8 cellular contexts compared by ENCODE assay signal in genomic region chr22:50508897-50509296, GRCh38. TPM values are rescaled to one million over a fixed set of nuclear protein-coding genes. Genes with fewer than 3 reads are reported as not detected.
DNase-seq lines count a peak whose midpoint lies in the region; ATAC-seq, FAIRE-seq and TF ChIP-seq lines count a peak whose summit lies in the region.

No MANE protein-coding gene starts in this region.

- TF ChIP-seq POLR2A in testis (IDR thresholded peaks at IDR 0.05), result no peak

- no peak for DNase-seq in activated CD4-positive, alpha-beta T cell treated with anti-CD3 and anti-CD28 coated beads, Interleukin-2, amount 10 ng/mL, durations not matched to agents 24 days and 14 days
- no peak for DNase-seq in activated CD4-positive, alpha-beta T cell treated with anti-CD3 and anti-CD28 coated beads, Interleukin-2, amount 50 U/mL, for 4 hours
- no peak for DNase-seq in activated naive CD8-positive, alpha-beta T cell treated with anti-CD3 and anti-CD28 coated beads, Interleukin-2, amount 50 U/mL, for 24 hours
- DNase-seq in kidney, result no peak
- DNase-seq in testis, result no peak
- DNase-seq in left colon, result no peak
- no peak for DNase-seq in DMS79 treated with DMSO at 0.1 percent for 48 hours (lab: John Stamatoyannopoulos, UW)
- DNase-seq in activated CD4-positive, CD25-positive, alpha-beta regulatory T cell (lab: John Stamatoyannopoulos, UW), result no peak

- peaks cover 1% of the 10 kb centered on the region for H3K27me3 Mint-ChIP-seq in activated CD4-positive, alpha-beta T cell treated with anti-CD3 and anti-CD28 coated beads, Interleukin-2, amount 10 ng/mL, durations not matched to agents 24 days and 14 days
- H3K27me3 Mint-ChIP-seq in activated naive CD8-positive, alpha-beta T cell treated with anti-CD3 and anti-CD28 coated beads, Interleukin-2, amount 50 U/mL, for 24 hours, result no peaks in the 10 kb centered on the region

- no peak for ATAC-seq in activated naive CD8-positive, alpha-beta T cell treated with anti-CD3 and anti-CD28 coated beads, Interleukin-2, amount 50 U/mL, for 24 hours
- ATAC-seq in left colon, result no peak

- peak overlapping the region in 1 of 2 donors; percentile 67 for H3K9ac ChIP-seq in kidney (ENCODE audit: low read length in 2 of 2)

- no peaks in the 10 kb centered on the region for H3K9me3 Mint-ChIP-seq in activated CD4-positive, alpha-beta T cell treated with anti-CD3 and anti-CD28 coated beads, Interleukin-2, amount 10 ng/mL, durations not matched to agents 24 days and 14 days
- H3K9me3 Mint-ChIP-seq in activated naive CD8-positive, alpha-beta T cell treated with anti-CD3 and anti-CD28 coated beads, Interleukin-2, amount 50 U/mL, for 24 hours, result no peaks in the 10 kb centered on the region

- H3K27me3 ChIP-seq in testis, result no peaks in the 10 kb centered on the region

- H3K4me1 Mint-ChIP-seq in activated CD4-positive, alpha-beta T cell treated with anti-CD3 and anti-CD28 coated beads, Interleukin-2, amount 10 ng/mL, durations not matched to agents 24 days and 14 days, result peaks cover 22% of the 10 kb centered on the region
- peaks cover 27% of the 10 kb centered on the region for H3K4me1 Mint-ChIP-seq in activated naive CD8-positive, alpha-beta T cell treated with anti-CD3 and anti-CD28 coated beads, Interleukin-2, amount 50 U/mL, for 24 hours

- peaks cover 13% of the 10 kb centered on the region in 2 donors for H3K4me1 ChIP-seq in kidney (ENCODE audit: control insufficient read depth in 1 of 2, insufficient read depth in 1 of 2, low read depth in 1 of 2, low read length in 2 of 2)
- peaks cover 9% of the 10 kb centered on the region for H3K4me1 ChIP-seq in testis

- no peak for TF ChIP-seq CTCF in kidney (IDR thresholded peaks at IDR 0.05; ENCODE audit: borderline replicate concordance, extremely low read depth, insufficient read depth)
- TF ChIP-seq CTCF in testis (IDR thresholded peaks at IDR 0.05), result no peak

- 6 to 7% methylated on average over 3 of the region's 3 CpGs for WGBS in testis, 2 donors

- H3K36me3 ChIP-seq in kidney (ENCODE audit: control insufficient read depth in 1 of 2, insufficient read depth in 2 of 2, low read length in 2 of 2), result peaks cover 0 to 10% of the 10 kb centered on the region in 2 donors
- H3K36me3 ChIP-seq in testis (ENCODE audit: low read depth, missing control alignments), result no peaks in the 10 kb centered on the region

- H3K36me3 Mint-ChIP-seq in activated CD4-positive, alpha-beta T cell treated with anti-CD3 and anti-CD28 coated beads, Interleukin-2, amount 10 ng/mL, durations not matched to agents 24 days and 14 days (ENCODE audit: low read depth), result peaks cover 8% of the 10 kb centered on the region
- H3K36me3 Mint-ChIP-seq in activated naive CD8-positive, alpha-beta T cell treated with anti-CD3 and anti-CD28 coated beads, Interleukin-2, amount 50 U/mL, for 24 hours (ENCODE audit: low read depth), result peaks cover 13% of the 10 kb centered on the region

- H3K27ac ChIP-seq in kidney (ENCODE audit: low read depth in 2 of 2, low read length in 2 of 2), result peak overlapping the region in 1 of 2 donors; percentile 41
- H3K27ac ChIP-seq in testis, result peak overlapping the region in 1 of 2 donors; percentile 91

- H3K4me3 ChIP-seq in kidney (ENCODE audit: low read length in 2 of 2) (peak overlapping the region; percentile 52 to 66), testis (peak overlapping the region; percentile 77 to 94)

- H3K4me3 Mint-ChIP-seq in activated CD4-positive, alpha-beta T cell treated with anti-CD3 and anti-CD28 coated beads, Interleukin-2, amount 10 ng/mL, durations not matched to agents 24 days and 14 days, result peak overlapping the region; percentile 87
- H3K4me3 Mint-ChIP-seq in activated naive CD8-positive, alpha-beta T cell treated with anti-CD3 and anti-CD28 coated beads, Interleukin-2, amount 50 U/mL, for 24 hours, result peak overlapping the region; percentile 92

- FAIRE-seq in kidney (lab: Jason Lieb, UNC), result no peak

- no peaks in the 10 kb centered on the region for H3K9me3 ChIP-seq in kidney (ENCODE audit: control insufficient read depth in 1 of 2, low read length in 2 of 2)
- no peaks in the 10 kb centered on the region for H3K9me3 ChIP-seq in testis

- intact Hi-C loops in activated CD4-positive, alpha-beta T cell treated with anti-CD3 and anti-CD28 coated beads, Interleukin-2, amount 10 ng/mL, durations not matched to agents 24 days and 14 days (cut with micrococcal nuclease), result loop anchor here (1.0 to 10.0 kb wide), 7 partner anchors 16 to 257 kb away; partner anchors contain the start of genes HDAC10, PPP6R2, SBF1 and SCO2
- intact Hi-C loops in kidney (cut with DNase I) (no loop called here), testis (cut with DNase I; ENCODE audit: low total_unique reads) (no loop called here), left colon (cut with DNase I, micrococcal nuclease) (no loop called here)

- H3K27ac Mint-ChIP-seq in activated CD4-positive, alpha-beta T cell treated with anti-CD3 and anti-CD28 coated beads, Interleukin-2, amount 10 ng/mL, durations not matched to agents 24 days and 14 days, result peak overlapping the region; percentile 87
- peak overlapping the region; percentile 87 for H3K27ac Mint-ChIP-seq in activated naive CD8-positive, alpha-beta T cell treated with anti-CD3 and anti-CD28 coated beads, Interleukin-2, amount 50 U/mL, for 24 hours

RNA-seq across cellular contexts. Expression of gene NCAPH2, which starts 0.9 kb away (rescaled TPM):
- 131 and 133 TPM in 2 replicates for total RNA-seq in activated CD4-positive, alpha-beta T cell treated with anti-CD3 and anti-CD28 coated beads, Interleukin-2, amount 10 ng/mL, durations not matched to agents 24 days and 14 days
- total RNA-seq in kidney, result 41.5 TPM
- 31.4 TPM for polyA plus RNA-seq in kidney (ENCODE audit: insufficient read depth, low read depth, low replicate concordance)
- total RNA-seq in testis, result 10 to 100 TPM; 88.5 to 89.2 TPM
- polyA plus RNA-seq in testis (ENCODE audit: insufficient read depth, low read depth, low replicate concordance), result 67.4 TPM
- 10 to 100 TPM; 26.6 to 27.1 TPM for total RNA-seq in left colon

RNA-seq across cellular contexts. Expression of gene LMF2, which starts 1.4 kb away (rescaled TPM):
- total RNA-seq in activated CD4-positive, alpha-beta T cell treated with anti-CD3 and anti-CD28 coated beads, Interleukin-2, amount 10 ng/mL, durations not matched to agents 24 days and 14 days, result 78.4 and 79.2 TPM in 2 replicates
- total RNA-seq in kidney (77.9 TPM), testis (100 to 1,000 TPM in 1 of 2 donors, 10 to 100 TPM in 1; 95.4 to 109 TPM), left colon (10 to 100 TPM; 58.7 to 59.3 TPM)
- polyA plus RNA-seq in kidney (ENCODE audit: insufficient read depth, low read depth, low replicate concordance) (41.7 TPM), testis (ENCODE audit: insufficient read depth, low read depth, low replicate concordance) (59.7 TPM)

RNA-seq across cellular contexts. Expression of gene SCO2, which starts 16.5 kb away (rescaled TPM):
- 5.3 and 11.2 TPM in 2 replicates for total RNA-seq in activated CD4-positive, alpha-beta T cell treated with anti-CD3 and anti-CD28 coated beads, Interleukin-2, amount 10 ng/mL, durations not matched to agents 24 days and 14 days
- total RNA-seq in kidney (4.1 TPM), testis (1 to 10 TPM; 4.1 to 4.8 TPM), left colon (1 to 10 TPM; 5.5 to 5.7 TPM)
- polyA plus RNA-seq in kidney (ENCODE audit: insufficient read depth, low read depth, low replicate concordance) (1.1 TPM), testis (ENCODE audit: insufficient read depth, low read depth, low replicate concordance) (1.8 TPM)

RNA-seq across cellular contexts. Expression of gene TYMP, which starts 20.9 kb away (rescaled TPM):
- 62.1 and 63.0 TPM in 2 replicates for total RNA-seq in activated CD4-positive, alpha-beta T cell treated with anti-CD3 and anti-CD28 coated beads, Interleukin-2, amount 10 ng/mL, durations not matched to agents 24 days and 14 days
- total RNA-seq in kidney (163 TPM), testis (10 to 100 TPM; 12.5 to 15.4 TPM), left colon (10 to 100 TPM; 32.0 to 33.0 TPM)
- polyA plus RNA-seq in kidney (ENCODE audit: insufficient read depth, low read depth, low replicate concordance) (22.2 TPM), testis (ENCODE audit: insufficient read depth, low read depth, low replicate concordance) (25.9 TPM)

RNA-seq across cellular contexts. Expression of gene MIOX, which starts 22.2 kb away (rescaled TPM):
- 0.21 and 0.40 TPM in 2 replicates for total RNA-seq in activated CD4-positive, alpha-beta T cell treated with anti-CD3 and anti-CD28 coated beads, Interleukin-2, amount 10 ng/mL, durations not matched to agents 24 days and 14 days
- total RNA-seq in kidney (3.5 TPM), testis (under 1 TPM; 0.24 to 0.25 TPM), left colon (not detected)
- polyA plus RNA-seq in kidney (ENCODE audit: insufficient read depth, low read depth, low replicate concordance) (455 TPM), testis (ENCODE audit: insufficient read depth, low read depth, low replicate concordance) (not detected)
